In genomic region chr2:64727843-64728463, GRCh38 we compare ENCODE assay signal across 12 cellular contexts.
DNase-seq lines count a peak whose midpoint lies in the region; ATAC-seq, FAIRE-seq and TF ChIP-seq lines count a peak whose summit lies in the region.
"Had no signal": no experiment of that assay in that cellular context is flagged by ENCODE, and none has a peak within 500 bp of the region (broad histone marks: within the 10 kb centered on the region; RNA-seq: fewer than 3 reads in every experiment).

No MANE protein-coding gene starts in this region.

- no peaks in the 10 kb centered on the region for H3K27me3 Mint-ChIP-seq in CD4-positive, CD25-positive, alpha-beta regulatory T cell

- peaks cover 30% of the 10 kb centered on the region for H3K4me1 ChIP-seq in CD4-positive, CD25-positive, alpha-beta regulatory T cell (ENCODE audit: control insufficient read depth, insufficient read depth, low read length, poor library complexity, severe bottlenecking)
- H3K4me1 ChIP-seq in SJCRH30 (peaks cover 31% of the 10 kb centered on the region), lower lobe of right lung (peaks cover 39% of the 10 kb centered on the region), uterus (no peaks in the 10 kb centered on the region)

- FAIRE-seq in GM19239 (lab: Jason Lieb, UNC), result peak; percentile 26
- FAIRE-seq: endometrium had no signal

- H3K36me3 ChIP-seq in CD4-positive, CD25-positive, alpha-beta regulatory T cell (ENCODE audit: control insufficient read depth, insufficient read depth, low read length), result no peaks in the 10 kb centered on the region
- H3K36me3 ChIP-seq in SJCRH30, result 0 out of 2 replicates have a peak, but pooled peaks cover 2% of the 10 kb centered on the region
- no peaks in the 10 kb centered on the region for H3K36me3 ChIP-seq in lower lobe of right lung
- no peaks in the 10 kb centered on the region for H3K36me3 ChIP-seq in uterus
- H3K36me3 ChIP-seq: vagina had no signal

- peak overlapping the region; percentile 89 to 93 (median 93) for H3K27ac Mint-ChIP-seq in CD4-positive, CD25-positive, alpha-beta regulatory T cell

- TF ChIP-seq POLR2A in uterus (IDR thresholded peaks at IDR 0.05), result no peak

- H3K27ac ChIP-seq in CD4-positive, CD25-positive, alpha-beta regulatory T cell (ENCODE audit: insufficient read depth, low read length, poor library complexity, severe bottlenecking), result peak overlapping the region; percentile 61
- H3K27ac ChIP-seq in SJCRH30 (peak overlapping the region; percentile 19; the same call in 1 of the 2 replicates), lower lobe of right lung (peak overlapping the region; percentile 76), uterus (peak overlapping the region in 1 of 2 donors; percentile 30)

- H3K4me1 Mint-ChIP-seq in CD4-positive, CD25-positive, alpha-beta regulatory T cell, result peaks cover 25 to 51% (median 43%) of the 10 kb centered on the region in 4 donors

- H3K4me3 Mint-ChIP-seq in CD4-positive, CD25-positive, alpha-beta regulatory T cell, result peak overlapping the region; percentile 24 to 82 (median 48)

- no peaks in the 10 kb centered on the region for H3K9me3 ChIP-seq in CD4-positive, CD25-positive, alpha-beta regulatory T cell (ENCODE audit: control insufficient read depth in 2 of 2, low read length in 2 of 2)
- H3K9me3 ChIP-seq in SJCRH30 (replicated peaks) (no peaks in the 10 kb centered on the region), lower lobe of right lung (no peaks in the 10 kb centered on the region), uterus (no peaks in the 10 kb centered on the region)
- H3K9me3 ChIP-seq: vagina had no signal

- H3K36me3 Mint-ChIP-seq in CD4-positive, CD25-positive, alpha-beta regulatory T cell, result no peaks in the 10 kb centered on the region

- peak overlapping the region; percentile 77 for H3K4me3 ChIP-seq in CD4-positive, CD25-positive, alpha-beta regulatory T cell (ENCODE audit: low read depth, low read length)
- H3K4me3 ChIP-seq in SJCRH30 (peak overlapping the region; percentile 8; the same call in 1 of the 2 replicates), lower lobe of right lung (no peak overlapping the region), uterus (no peak overlapping the region)
- H3K4me3 ChIP-seq: vagina had no signal

- H3K27me3 ChIP-seq in CD4-positive, CD25-positive, alpha-beta regulatory T cell (ENCODE audit: control insufficient read depth, insufficient read depth, low read length), result no peaks in the 10 kb centered on the region
- H3K27me3 ChIP-seq in SJCRH30 (no peaks in the 10 kb centered on the region), lower lobe of right lung (ENCODE audit: low read depth) (no peaks in the 10 kb centered on the region), uterus (no peaks in the 10 kb centered on the region)
- H3K27me3 ChIP-seq: vagina had no signal

- H3K9me3 Mint-ChIP-seq in CD4-positive, CD25-positive, alpha-beta regulatory T cell, result no peaks in the 10 kb centered on the region

- peak in 1 of 3 donors; percentile 15 for DNase-seq in CD4-positive, CD25-positive, alpha-beta regulatory T cell
- no peak for DNase-seq in GM19239 (ENCODE audit: insufficient read length, low spot score)
- DNase-seq in SJCRH30, result peak; percentile 47 to 58
- no peak for DNase-seq in lower lobe of right lung
- DNase-seq in DMS53 (lab: John Stamatoyannopoulos, UW), result no peak
- DNase-seq in uterus, result no peak
- DNase-seq in NCI-H1048 (lab: John Stamatoyannopoulos, UW), result no peak
- DNase-seq: Calu3; NK-92 treated with Interleukin-12 subunit alpha and Interleukin-12 subunit beta, amount 100 ng/mL, for 24 hours had no signal

- TF ChIP-seq CTCF in lower lobe of right lung (IDR thresholded peaks at IDR 0.05) (no peak), uterus (IDR thresholded peaks at IDR 0.05) (no peak)

- ATAC-seq in CD4-positive, CD25-positive, alpha-beta regulatory T cell (ENCODE audit: low read depth in 2 of 2), result no peak
- ATAC-seq in lower lobe of right lung, result no peak
- ATAC-seq in HG02759 (IDR thresholded peaks at IDR 0.05; ENCODE audit: unreplicated experiment), result no peak

- intact Hi-C loops in lower lobe of right lung (cut with DNase I) (no loop called here), uterus (cut with DNase I; ENCODE audit: low total_unique reads) (no loop called here)

Comparison
In these comparisons a context has a peak if more than half of its experiments do, and no peak if none do; other contexts are left out.
1. DNase-seq: peak in SJCRH30 (2 of 2); none in GM19239 (single experiment), lower lobe of right lung (single experiment), DMS53 (single experiment), uterus (0 of 2) and NCI-H1048 (single experiment).
2. H3K4me3 ChIP-seq: peak in CD4-positive, CD25-positive, alpha-beta regulatory T cell (single experiment) and SJCRH30 (single experiment); none in lower lobe of right lung (single experiment) and uterus (0 of 2).